Comparison of ENCODE assay signal across 12 cellular contexts in the genomic region with DNA sequence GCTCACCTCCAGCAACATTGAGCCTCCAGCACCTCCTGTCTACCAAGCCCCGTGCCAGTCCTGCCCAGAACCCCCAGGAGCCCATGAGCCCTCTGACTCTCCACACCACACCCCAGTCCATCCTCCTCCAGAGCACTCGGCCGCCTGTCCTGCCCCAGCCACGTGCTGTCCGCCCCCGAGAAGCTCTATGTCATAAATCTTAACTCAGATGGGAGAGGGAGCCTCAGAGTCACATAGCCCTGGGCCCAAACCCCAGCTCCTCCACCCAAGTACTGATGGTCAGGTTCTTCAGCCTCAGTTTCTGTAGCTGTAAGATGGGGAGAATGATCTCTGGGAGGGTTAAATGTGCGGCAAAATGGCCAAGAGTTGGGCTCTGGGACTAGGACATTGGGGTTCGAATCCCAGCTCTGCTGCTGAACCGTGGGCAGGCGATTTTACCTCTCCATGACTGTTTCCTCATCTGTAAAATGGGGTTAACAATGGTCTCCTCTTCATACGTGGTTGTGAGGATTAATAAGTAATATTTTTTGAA. TPM values are rescaled to one million over a fixed set of nuclear protein-coding genes. Genes with fewer than 3 reads are reported as not detected.
A peak's percentile ranks its signal among the peaks of the same experiment; 100 is the strongest.
DNase-seq lines count a peak whose midpoint lies in the region; ATAC-seq and TF ChIP-seq lines count a peak whose summit lies in the region.
"Had no signal": no experiment of that assay in that cellular context is flagged by ENCODE, and none has a peak within 500 bp of the region (broad histone marks: within the 10 kb centered on the region; RNA-seq: fewer than 3 reads in every experiment).

No MANE protein-coding gene starts in this region.

- no peak for DNase-seq in activated T-cell treated with anti-CD3 and anti-CD28 coated beads, Interleukin-2, amount 50 U/mL, for 4 hours
- no peak for DNase-seq in activated T-cell treated with anti-CD3 and anti-CD28 coated beads, Interleukin-2, amount 50 U/mL, for 1 hour
- peak; percentile 36 for DNase-seq in OCI-M1 (lab: John Stamatoyannopoulos, UW)
- no peak for DNase-seq in chondrocyte (ENCODE audit: low spot score)
- no peak for DNase-seq in omental fat pad (ENCODE audit: low spot score)
- no peak for DNase-seq in H4 (ENCODE audit: low spot score)
- DNase-seq: erythroblast, NCI-H1694 treated with DMSO at 0.1 percent for 48 hours, SW 1271 had no signal

- peaks cover 83% of the 10 kb centered on the region for H3K4me1 Mint-ChIP-seq in activated T-cell treated with anti-CD3 and anti-CD28 coated beads, Interleukin-2, amount 50 U/mL, for 4 hours (ENCODE audit: low read depth)
- peaks cover 53% of the 10 kb centered on the region for H3K4me1 Mint-ChIP-seq in chondrocyte (ENCODE audit: low read depth)
- peaks cover 94% of the 10 kb centered on the region for H3K4me1 Mint-ChIP-seq in stimulated activated memory B cell treated with anti-CD40 and anti-IgM and Interleukin-4, amounts not matched to agents 10 μg/mL and 1 μg/mL and 100 μg/mL, for 72 hours

- TF ChIP-seq CTCF in chondrocyte (IDR thresholded peaks at IDR 0.05): peak; percentile 12
- no peak for TF ChIP-seq CTCF in omental fat pad (IDR thresholded peaks at IDR 0.05)

- no peaks in the 10 kb centered on the region for H3K9me3 Mint-ChIP-seq in activated T-cell treated with anti-CD3 and anti-CD28 coated beads, Interleukin-2, amount 50 U/mL, for 4 hours
- H3K9me3 Mint-ChIP-seq in chondrocyte (ENCODE audit: low read depth): no peaks in the 10 kb centered on the region
- H3K9me3 Mint-ChIP-seq in stimulated activated memory B cell treated with anti-CD40 and anti-IgM and Interleukin-4, amounts not matched to agents 10 μg/mL and 1 μg/mL and 100 μg/mL, for 72 hours: no peaks in the 10 kb centered on the region
- H3K9me3 Mint-ChIP-seq: mesothelial cell of epicardium had no signal

- H3K27ac Mint-ChIP-seq in chondrocyte (ENCODE audit: unreplicated experiment): no peak overlapping the region
- peak overlapping the region; percentile 96 for H3K27ac Mint-ChIP-seq in stimulated activated memory B cell treated with anti-CD40 and anti-IgM and Interleukin-4, amounts not matched to agents 10 μg/mL and 1 μg/mL and 100 μg/mL, for 72 hours
- H3K27ac Mint-ChIP-seq: mesothelial cell of epicardium had no signal

- peak overlapping the region; percentile 52 for H3K4me3 Mint-ChIP-seq in activated T-cell treated with anti-CD3 and anti-CD28 coated beads, Interleukin-2, amount 50 U/mL, for 4 hours
- no peak overlapping the region for H3K4me3 Mint-ChIP-seq in chondrocyte (ENCODE audit: unreplicated experiment)
- H3K4me3 Mint-ChIP-seq in stimulated activated memory B cell treated with anti-CD40 and anti-IgM and Interleukin-4, amounts not matched to agents 10 μg/mL and 1 μg/mL and 100 μg/mL, for 72 hours: no peak overlapping the region
- H3K4me3 Mint-ChIP-seq: mesothelial cell of epicardium had no signal

- H3K36me3 Mint-ChIP-seq in activated T-cell treated with anti-CD3 and anti-CD28 coated beads, Interleukin-2, amount 50 U/mL, for 4 hours (ENCODE audit: insufficient read depth): peaks cover 9% of the 10 kb centered on the region
- H3K36me3 Mint-ChIP-seq in chondrocyte (ENCODE audit: low read depth): no peaks in the 10 kb centered on the region
- peaks cover 13% of the 10 kb centered on the region for H3K36me3 Mint-ChIP-seq in stimulated activated memory B cell treated with anti-CD40 and anti-IgM and Interleukin-4, amounts not matched to agents 10 μg/mL and 1 μg/mL and 100 μg/mL, for 72 hours
- H3K36me3 Mint-ChIP-seq: mesothelial cell of epicardium had no signal

- ATAC-seq in activated T-cell treated with anti-CD3 and anti-CD28 coated beads, Interleukin-2, amount 50 U/mL, for 4 hours: no peak
- no peak for ATAC-seq in stimulated activated memory B cell treated with anti-CD40 and anti-IgM and Interleukin-4, amounts not matched to agents 10 μg/mL and 1 μg/mL and 100 μg/mL, for 72 hours
- ATAC-seq in omental fat pad (ENCODE audit: low FRiP score) (no peak), HG03460 (IDR thresholded peaks at IDR 0.05; ENCODE audit: unreplicated experiment) (no peak)

- H3K27me3 Mint-ChIP-seq in activated T-cell treated with anti-CD3 and anti-CD28 coated beads, Interleukin-2, amount 50 U/mL, for 4 hours (ENCODE audit: low read depth): no peaks in the 10 kb centered on the region
- H3K27me3 Mint-ChIP-seq in chondrocyte (ENCODE audit: low read depth): no peaks in the 10 kb centered on the region
- H3K27me3 Mint-ChIP-seq in stimulated activated memory B cell treated with anti-CD40 and anti-IgM and Interleukin-4, amounts not matched to agents 10 μg/mL and 1 μg/mL and 100 μg/mL, for 72 hours: no peaks in the 10 kb centered on the region

RNA-seq across cellular contexts. Expression of a gene that starts 27.8 kb away (rescaled TPM):
- total RNA-seq in activated T-cell treated with anti-CD3 and anti-CD28 coated beads, Interleukin-2, amount 50 U/mL, for 4 hours: 10 to 100 TPM in 1 of 3 donors, 1 to 10 TPM in 2; 9.0 to 10.9 (median 9.7) TPM
- total RNA-seq in chondrocyte (not detected in 3 replicates), omental fat pad (10 to 100 TPM; 17.4 to 83.5 (median 34.4) TPM)
- total RNA-seq in H4 (2014; rRNA removed; shearing (Covaris generic)): 0.08 TPM in 1 of 2 replicates, not detected in the other
- total RNA-seq: mesothelial cell of epicardium had no signal
